Comparison of ENCODE assay signal across 24 cellular contexts in the genomic region with DNA sequence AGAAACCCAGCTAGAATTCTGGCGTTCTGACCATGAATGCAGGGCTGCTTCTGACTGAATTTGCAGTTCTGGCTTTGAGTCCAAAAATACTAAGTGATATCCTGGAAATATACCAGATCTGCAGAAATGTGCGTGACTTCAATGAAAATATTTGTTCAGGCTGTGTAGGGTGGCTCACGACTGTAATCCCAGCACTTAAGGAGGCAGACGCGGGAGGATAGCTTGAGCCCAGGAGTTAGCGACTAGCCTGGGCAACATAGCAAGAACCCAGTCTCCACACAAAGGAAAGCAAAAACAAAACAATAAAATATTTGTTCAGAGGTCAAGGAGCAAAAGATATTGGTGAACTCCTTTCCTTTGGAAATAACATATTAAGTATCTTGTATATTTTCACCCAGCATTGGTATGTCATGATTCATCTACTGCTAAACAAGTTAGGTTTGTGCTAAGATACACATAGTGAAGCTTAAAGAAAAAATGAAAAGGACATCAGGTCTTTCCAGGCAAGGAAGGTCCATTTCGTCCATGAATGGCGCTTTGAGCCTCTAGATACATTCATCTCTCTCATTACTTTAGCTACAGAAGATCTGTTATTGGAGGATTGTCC.
DNase-seq lines count a peak whose midpoint lies in the region; ATAC-seq and TF ChIP-seq lines count a peak whose summit lies in the region.
"Had no signal": no experiment of that assay in that cellular context is flagged by ENCODE, and none has a peak within 500 bp of the region (broad histone marks: within the 10 kb centered on the region; RNA-seq: fewer than 3 reads in every experiment).

No MANE protein-coding gene starts in this region.

- TF ChIP-seq POLR2A in upper lobe of left lung (IDR thresholded peaks at IDR 0.05), result no peak

- TF ChIP-seq CTCF in PC-3 (conservative IDR thresholded peaks at IDR 0.05; ENCODE audit: low read depth, low read length), result no peak
- TF ChIP-seq CTCF in brain microvascular endothelial cell (IDR thresholded peaks at IDR 0.05; ENCODE audit: low read depth, low read length, missing control alignments), result no peak
- TF ChIP-seq CTCF in lower lobe of right lung (IDR thresholded peaks at IDR 0.05), result no peak
- no peak for TF ChIP-seq CTCF in upper lobe of left lung (IDR thresholded peaks at IDR 0.05)

- peaks cover 24% of the 10 kb centered on the region for H3K27me3 ChIP-seq in PC-3 (ENCODE audit: low read length)
- no peaks in the 10 kb centered on the region for H3K27me3 ChIP-seq in brain microvascular endothelial cell (replicated peaks)
- H3K27me3 ChIP-seq in mesenchymal stem cell (ENCODE audit: control insufficient read depth in 1 of 2, insufficient read depth in 1 of 2, low read length in 2 of 2), result no peaks in the 10 kb centered on the region
- no peaks in the 10 kb centered on the region for H3K27me3 ChIP-seq in lower lobe of right lung (ENCODE audit: low read depth)
- H3K27me3 ChIP-seq in upper lobe of left lung, result no peaks in the 10 kb centered on the region
- no peaks in the 10 kb centered on the region for H3K27me3 ChIP-seq in mesendoderm (ENCODE audit: insufficient read depth, low read length, poor library complexity)

- no peak overlapping the region for H4K8ac ChIP-seq in mesenchymal stem cell (ENCODE audit: low read length)
- no peak overlapping the region for H4K8ac ChIP-seq in mesendoderm (ENCODE audit: low read depth, low read length)

- 52% methylated on average over 5 of the region's 8 CpGs for WGBS in mesenchymal stem cell
- WGBS in upper lobe of left lung, 2 donors, result 74 to 79% methylated on average over 7 to 8 of the region's 8 CpGs
- no CpG with 5 or more reads among the region's 8 CpGs for WGBS in mesendoderm (ENCODE audit: extremely low coverage, insufficient coverage, low lambda C conversion rate)

- H4K5ac ChIP-seq in mesendoderm (ENCODE audit: low read length), result no peak overlapping the region

- H3K27ac ChIP-seq in PC-3 (ENCODE audit: low read length), result no peak overlapping the region
- no peak overlapping the region for H3K27ac ChIP-seq in brain microvascular endothelial cell
- no peak overlapping the region for H3K27ac ChIP-seq in mesenchymal stem cell (ENCODE audit: low read length, poor library complexity, severe bottlenecking)
- no peak overlapping the region for H3K27ac ChIP-seq in lower lobe of right lung
- H3K27ac ChIP-seq in upper lobe of left lung, result no peak overlapping the region
- H3K27ac ChIP-seq in mesendoderm (ENCODE audit: low read depth, low read length), result no peak overlapping the region
- H3K27ac ChIP-seq: RWPE1 had no signal

- in situ Hi-C loops in brain microvascular endothelial cell (cut with HindIII; ENCODE audit: low pct_ligation_motif_present, low sequenced_read_pairs), result no loop called here

- H3K9me3 ChIP-seq in PC-3 (ENCODE audit: low read length), result no peaks in the 10 kb centered on the region; the same call in 1 of the 2 replicates
- no peaks in the 10 kb centered on the region for H3K9me3 ChIP-seq in mesenchymal stem cell (ENCODE audit: control insufficient read depth, low read length)
- no peaks in the 10 kb centered on the region for H3K9me3 ChIP-seq in lower lobe of right lung
- no peaks in the 10 kb centered on the region for H3K9me3 ChIP-seq in upper lobe of left lung

- no peak overlapping the region for H3K4me2 ChIP-seq in PC-3 (ENCODE audit: low read length)
- no peak overlapping the region for H3K4me2 ChIP-seq in mesenchymal stem cell (ENCODE audit: low read length, poor library complexity, severe bottlenecking)
- H3K4me2 ChIP-seq in mesendoderm (ENCODE audit: low read length), result no peak overlapping the region

- H2AK5ac ChIP-seq in mesenchymal stem cell (ENCODE audit: low read length, severe bottlenecking), result no peak overlapping the region
- no peak overlapping the region for H2AK5ac ChIP-seq in mesendoderm (ENCODE audit: low read length)

- H3K9me2 ChIP-seq in PC-3 (replicated peaks; ENCODE audit: low read length), result no peaks in the 10 kb centered on the region

- TF ChIP-seq EP300 in upper lobe of left lung (IDR thresholded peaks at IDR 0.05), result no peak

- H2BK12ac ChIP-seq in mesenchymal stem cell (ENCODE audit: low read length in 2 of 2), result no peak overlapping the region

- CTCF ChIA-PET in PC-3 (lab: Charles Lee), result no interaction called here

- no peaks in the 10 kb centered on the region for H3F3A ChIP-seq in PC-3 (ENCODE audit: low read length, unreplicated experiment)

- no TSS peak for BruUV-seq in PC-3 (replicated peaks; lab: Mats Ljungman, UMichigan)

- no peak overlapping the region for H4K91ac ChIP-seq in mesenchymal stem cell (ENCODE audit: low read length)

- H3K36me3 ChIP-seq in PC-3 (ENCODE audit: low read depth, low read length), result no peaks in the 10 kb centered on the region
- no peaks in the 10 kb centered on the region for H3K36me3 ChIP-seq in brain microvascular endothelial cell (replicated peaks)
- no peaks in the 10 kb centered on the region for H3K36me3 ChIP-seq in mesenchymal stem cell (ENCODE audit: control insufficient read depth in 1 of 2, insufficient read depth in 2 of 2, low read depth in 1 of 2, low read length in 2 of 2)
- H3K36me3 ChIP-seq in lower lobe of right lung, result no peaks in the 10 kb centered on the region
- no peaks in the 10 kb centered on the region for H3K36me3 ChIP-seq in upper lobe of left lung
- no peaks in the 10 kb centered on the region for H3K36me3 ChIP-seq in mesendoderm (ENCODE audit: control insufficient read depth, insufficient read depth, low read length)

- peak; percentile 4 for DNase-seq in COLO829 (ENCODE audit: low spot score)
- peak; percentile 2 for DNase-seq in PC-3
- peak; percentile 6 for DNase-seq in brain microvascular endothelial cell
- DNase-seq in mesenchymal stem cell, result peak; percentile 75
- no peak for DNase-seq in lower lobe of right lung
- DNase-seq in stimulated activated effector memory CD8-positive, alpha-beta T cell treated with anti-CD3 and anti-CD28 coated beads, Interleukin-12 subunit alpha, Interleukin-12 subunit beta, amount 100 ng/mL, for 72 hours (ENCODE audit: low spot score in 2 of 2), result no peak
- DNase-seq in upper lobe of left lung, result no peak
- no peak for DNase-seq in mesendoderm
- DNase-seq: 8988T; AML-193; C1 segment of cervical spinal cord; Calu3; CD8-positive, alpha-beta T cell; DMS153; GF-D8; H7; KBM-7; NCI-H1092; NCI-H1436; NCI-H1930; NCI-H748 treated with DMSO at 0.1 percent for 48 hours; SIG-M5 had no signal

- H3K9me3 Mint-ChIP-seq in stimulated activated effector memory CD8-positive, alpha-beta T cell treated with anti-CD3 and anti-CD28 coated beads, Interleukin-12 subunit alpha, Interleukin-12 subunit beta, amount 100 ng/mL, for 72 hours, result no peaks in the 10 kb centered on the region
- H3K9me3 Mint-ChIP-seq: CD8-positive, alpha-beta T cell had no signal

- no peaks in the 10 kb centered on the region for H3K4me1 ChIP-seq in PC-3 (ENCODE audit: insufficient read depth, low read length)
- H3K4me1 ChIP-seq in mesenchymal stem cell (ENCODE audit: control insufficient read depth, insufficient read depth, low read depth, low read length), result no peaks in the 10 kb centered on the region
- no peaks in the 10 kb centered on the region for H3K4me1 ChIP-seq in lower lobe of right lung
- H3K4me1 ChIP-seq in upper lobe of left lung, result no peaks in the 10 kb centered on the region
- H3K4me1 ChIP-seq in mesendoderm (ENCODE audit: control insufficient read depth, low read depth, low read length), result no peaks in the 10 kb centered on the region

- H3K14ac ChIP-seq in mesenchymal stem cell (ENCODE audit: low read length in 2 of 2), result no peak overlapping the region

- H3K9ac ChIP-seq in PC-3 (ENCODE audit: low read length), result no peak overlapping the region
- H3K9ac ChIP-seq in mesenchymal stem cell (ENCODE audit: low read length), result no peak overlapping the region
- H3K9ac ChIP-seq in mesendoderm (ENCODE audit: low read length), result no peak overlapping the region

- no peak overlapping the region for H3K27ac Mint-ChIP-seq in stimulated activated effector memory CD8-positive, alpha-beta T cell treated with anti-CD3 and anti-CD28 coated beads, Interleukin-12 subunit alpha, Interleukin-12 subunit beta, amount 100 ng/mL, for 72 hours
- H3K27ac Mint-ChIP-seq: CD8-positive, alpha-beta T cell had no signal

- POLR2A ChIA-PET in PC-3 (lab: Charles Lee; ENCODE audit: unreplicated experiment), result no interaction called here

- intact Hi-C loops in PC-3 (cut with micrococcal nuclease), result no loop called here
- intact Hi-C loops in lower lobe of right lung (cut with DNase I), result no loop called here

- H3K23ac ChIP-seq in mesenchymal stem cell (ENCODE audit: low read length in 2 of 2) (no peak overlapping the region), mesendoderm (ENCODE audit: low read length) (no peak overlapping the region)

- no peak overlapping the region for H3K4me3 ChIP-seq in PC-3 (ENCODE audit: low read length)
- no peak overlapping the region for H3K4me3 ChIP-seq in brain microvascular endothelial cell (ENCODE audit: low read depth, low read length)
- H3K4me3 ChIP-seq in mesenchymal stem cell (ENCODE audit: insufficient read depth in 1 of 2, low read depth in 1 of 2, low read length in 2 of 2), result no peak overlapping the region
- H3K4me3 ChIP-seq in lower lobe of right lung, result no peak overlapping the region
- H3K4me3 ChIP-seq in upper lobe of left lung, result no peak overlapping the region
- no peak overlapping the region for H3K4me3 ChIP-seq in mesendoderm (ENCODE audit: low read length)

- H2AFZ ChIP-seq in PC-3 (ENCODE audit: low read length), result no peak overlapping the region
- H2AFZ ChIP-seq in mesenchymal stem cell (ENCODE audit: low read depth, low read length), result no peak overlapping the region

- no peak overlapping the region for H3K18ac ChIP-seq in mesenchymal stem cell (ENCODE audit: low read depth in 1 of 2, low read length in 2 of 2)
- no peak overlapping the region for H3K18ac ChIP-seq in mesendoderm (ENCODE audit: low read length)

- no peak overlapping the region for H2BK120ac ChIP-seq in mesenchymal stem cell (ENCODE audit: low read depth, low read length)
- H2BK120ac ChIP-seq in mesendoderm (ENCODE audit: low read depth, low read length), result no peak overlapping the region

- H3K79me1 ChIP-seq in mesenchymal stem cell (replicated peaks; ENCODE audit: low read length, poor library complexity, severe bottlenecking) (no peaks in the 10 kb centered on the region), mesendoderm (ENCODE audit: low read length) (no peaks in the 10 kb centered on the region)

- no peaks in the 10 kb centered on the region for H4K20me1 ChIP-seq in PC-3 (ENCODE audit: low read length)

- no peaks in the 10 kb centered on the region for H3K36me3 Mint-ChIP-seq in stimulated activated effector memory CD8-positive, alpha-beta T cell treated with anti-CD3 and anti-CD28 coated beads, Interleukin-12 subunit alpha, Interleukin-12 subunit beta, amount 100 ng/mL, for 72 hours
- H3K36me3 Mint-ChIP-seq: CD8-positive, alpha-beta T cell had no signal

- H3K4ac ChIP-seq in mesenchymal stem cell (ENCODE audit: low read depth in 1 of 2, low read length in 2 of 2) (no peak overlapping the region), mesendoderm (ENCODE audit: low read depth, low read length) (no peak overlapping the region)

- no peaks in the 10 kb centered on the region for H3K4me1 Mint-ChIP-seq in stimulated activated effector memory CD8-positive, alpha-beta T cell treated with anti-CD3 and anti-CD28 coated beads, Interleukin-12 subunit alpha, Interleukin-12 subunit beta, amount 100 ng/mL, for 72 hours

- H3K79me2 ChIP-seq in PC-3 (ENCODE audit: low read length), result no peaks in the 10 kb centered on the region
- no peaks in the 10 kb centered on the region for H3K79me2 ChIP-seq in mesendoderm (ENCODE audit: control insufficient read depth, insufficient read depth, low read length)

- ATAC-seq in PC-3 (no peak), lower lobe of right lung (no peak), upper lobe of left lung (ENCODE audit: low FRiP score in 2 of 2) (no peak)
- no peak for ATAC-seq in stimulated activated effector memory CD8-positive, alpha-beta T cell treated with anti-CD3 and anti-CD28 coated beads, Interleukin-12 subunit alpha, Interleukin-12 subunit beta, amount 100 ng/mL, for 72 hours
- ATAC-seq: CD8-positive, alpha-beta T cell; SK-N-SH treated with all-trans-retinoic acid at 6 μM for 48 hours had no signal

- H3K56ac ChIP-seq in mesendoderm (ENCODE audit: low read length), result no peak overlapping the region

- H3K4me3 Mint-ChIP-seq in stimulated activated effector memory CD8-positive, alpha-beta T cell treated with anti-CD3 and anti-CD28 coated beads, Interleukin-12 subunit alpha, Interleukin-12 subunit beta, amount 100 ng/mL, for 72 hours, result no peak overlapping the region
- H3K4me3 Mint-ChIP-seq: CD8-positive, alpha-beta T cell had no signal

- H2BK15ac ChIP-seq in mesenchymal stem cell (ENCODE audit: low read depth, poor library complexity, severe bottlenecking) (no peak overlapping the region), mesendoderm (replicated peaks; ENCODE audit: low read depth) (no peak overlapping the region)

- H2BK5ac ChIP-seq in mesenchymal stem cell (ENCODE audit: low read depth, low read length, poor library complexity, severe bottlenecking) (no peak overlapping the region), mesendoderm (ENCODE audit: low read length) (no peak overlapping the region)

Comparison
In these comparisons a context has a peak if more than half of its experiments do, and no peak if none do; other contexts are left out.
1. DNase-seq: peak in COLO829 (single experiment), PC-3 (single experiment), brain microvascular endothelial cell (single experiment) and mesenchymal stem cell (single experiment); none in lower lobe of right lung (single experiment), stimulated activated effector memory CD8-positive, alpha-beta T cell treated with anti-CD3 and anti-CD28 coated beads, Interleukin-12 subunit alpha, Interleukin-12 subunit beta, amount 100 ng/mL, for 72 hours (0 of 2), upper lobe of left lung (0 of 2) and mesendoderm (single experiment).